Comparison of ENCODE assay signal across 20 cellular contexts in genomic region chr11:4882543-4882942, GRCh38. TPM values are rescaled to one million over a fixed set of nuclear protein-coding genes. Genes with fewer than 3 reads are reported as not detected.
DNase-seq lines count a peak whose midpoint lies in the region; ATAC-seq and TF ChIP-seq lines count a peak whose summit lies in the region.
"Had no signal": no experiment of that assay in that cellular context is flagged by ENCODE, and none has a peak within 500 bp of the region (broad histone marks: within the 10 kb centered on the region; RNA-seq: fewer than 3 reads in every experiment).

No MANE protein-coding gene starts in this region.

- peak; percentile 38 for DNase-seq in NCI-H1092 (lab: John Stamatoyannopoulos, UW)
- peak; percentile 77 for DNase-seq in NCI-H2029 treated with DMSO at 0.1 percent for 48 hours (lab: John Stamatoyannopoulos, UW)
- peak; percentile 88 for DNase-seq in NCI-H69 (lab: John Stamatoyannopoulos, UW)
- no peak for DNase-seq in nephron progenitor cell
- DNase-seq in NCI-H2171 (lab: John Stamatoyannopoulos, UW), result no peak
- DNase-seq in erythroblast (lab: John Stamatoyannopoulos, UW), result no peak
- no peak for DNase-seq in SK-N-SH
- DNase-seq: CD8-positive, alpha-beta T cell; DND-41; GM23248; MM.1S; NCI-H1105; NCI-H187 treated with DMSO at 0.1 percent for 48 hours; NCI-H526; SHP77 had no signal

- CTCF ChIA-PET in SK-N-SH (lab: Yijun Ruan, JAX), result no interaction called here

- POLR2A ChIA-PET in SK-N-SH (lab: Yijun Ruan, JAX), result no interaction called here

- H3K9me3 Mint-ChIP-seq in nephron progenitor cell, result no peaks in the 10 kb centered on the region
- H3K9me3 Mint-ChIP-seq: CD8-positive, alpha-beta T cell; T-helper 2 cell treated with Interferon-gamma antibody and Interleukin-4, amounts not matched to agents 5 μg/mL and 100 μg/mL, for 36 hours had no signal

- H3K36me3 ChIP-seq in SK-N-SH (replicated peaks in 1 of 2; ENCODE audit: control insufficient read depth in 1 of 2, insufficient read depth in 2 of 2, low read length in 1 of 2), result no peaks in the 10 kb centered on the region
- H3K36me3 ChIP-seq: BLaER1 treated with 17β-estradiol and CSF1 and Interleukin-3, amounts not matched to agents 10 nM and 100 nM; HAP-1 had no signal

- peak overlapping the region; percentile 90 for H3K27ac Mint-ChIP-seq in nephron progenitor cell
- H3K27ac Mint-ChIP-seq: CD8-positive, alpha-beta T cell; T-helper 2 cell treated with Interferon-gamma antibody and Interleukin-4, amounts not matched to agents 5 μg/mL and 100 μg/mL, for 36 hours had no signal

- H3K9me3 ChIP-seq in SK-N-SH, result no peaks in the 10 kb centered on the region
- H3K9me3 ChIP-seq: BLaER1 treated with 17β-estradiol and CSF1 and Interleukin-3, amounts not matched to agents 10 nM and 100 nM; HAP-1 had no signal

- H3K4me3 ChIP-seq in SK-N-SH (ENCODE audit: low read depth in 2 of 2, low read length in 1 of 2), result no peak overlapping the region
- H3K4me3 ChIP-seq: BLaER1 treated with 17β-estradiol and CSF1 and Interleukin-3, amounts not matched to agents 10 nM and 100 nM; GM23248; HAP-1; SK-N-MC had no signal

- H3K27me3 Mint-ChIP-seq in nephron progenitor cell (ENCODE audit: low read depth, poor library complexity), result peaks cover 2% of the 10 kb centered on the region

- TF ChIP-seq CTCF in nephron progenitor cell (IDR thresholded peaks at IDR 0.05) (no peak), SK-N-SH (IDR thresholded peaks at IDR 0.05) (no peak)

- H2AFZ ChIP-seq in SK-N-SH (ENCODE audit: low read depth), result no peak overlapping the region
- H2AFZ ChIP-seq: GM23248 had no signal

- H3K9me2 ChIP-seq in SK-N-SH, result no peaks in the 10 kb centered on the region

- H3F3A ChIP-seq in SK-N-SH (replicated peaks; ENCODE audit: insufficient read depth), result no peaks in the 10 kb centered on the region

- H3K36me3 Mint-ChIP-seq in nephron progenitor cell (ENCODE audit: low read depth), result no peaks in the 10 kb centered on the region
- H3K36me3 Mint-ChIP-seq: CD8-positive, alpha-beta T cell had no signal

- peak overlapping the region; percentile 23 for H3K4me3 Mint-ChIP-seq in nephron progenitor cell
- H3K4me3 Mint-ChIP-seq: CD8-positive, alpha-beta T cell; T-helper 2 cell treated with Interferon-gamma antibody and Interleukin-4, amounts not matched to agents 5 μg/mL and 100 μg/mL, for 36 hours had no signal

- H3K9ac ChIP-seq in SK-N-SH, result no peak overlapping the region
- H3K9ac ChIP-seq: BLaER1 treated with 17β-estradiol and CSF1 and Interleukin-3, amounts not matched to agents 10 nM and 100 nM; GM23248 had no signal

- peaks cover 65% of the 10 kb centered on the region for H3K4me1 Mint-ChIP-seq in nephron progenitor cell

- no peaks in the 10 kb centered on the region for H4K20me1 ChIP-seq in SK-N-SH (ENCODE audit: insufficient read depth)
- H4K20me1 ChIP-seq: BLaER1 treated with 17β-estradiol and CSF1 and Interleukin-3, amounts not matched to agents 10 nM and 100 nM had no signal

- WGBS in SK-N-SH (ENCODE audit: low lambda C conversion rate), result 1% methylated on average over 5 of the region's 5 CpGs

- no peaks in the 10 kb centered on the region for H3K27me3 ChIP-seq in SK-N-SH (ENCODE audit: insufficient read depth)
- H3K27me3 ChIP-seq: BLaER1 treated with 17β-estradiol and CSF1 and Interleukin-3, amounts not matched to agents 10 nM and 100 nM had no signal

- no peak for TF ChIP-seq POLR2A in erythroblast (IDR thresholded peaks at IDR 0.05; ENCODE audit: low read length)

- TF ChIP-seq EP300 in SK-N-SH (IDR thresholded peaks at IDR 0.05; ENCODE audit: borderline replicate concordance in 1 of 2, low read depth in 1 of 2, low read length in 1 of 2), result no peak

- no peak overlapping the region for H3K27ac ChIP-seq in SK-N-SH (ENCODE audit: low read depth in 2 of 2, low read length in 1 of 2)
- H3K27ac ChIP-seq: BLaER1 treated with 17β-estradiol and CSF1 and Interleukin-3, amounts not matched to agents 10 nM and 100 nM; GM23248; SK-N-MC had no signal

- no peak for ATAC-seq in GM18858 (IDR thresholded peaks at IDR 0.05; ENCODE audit: unreplicated experiment)
- ATAC-seq: CD8-positive, alpha-beta T cell had no signal

- no peak for TF ChIP-seq RAD21 in SK-N-SH (IDR thresholded peaks at IDR 0.05; ENCODE audit: low read length)

- H3K4me2 ChIP-seq in SK-N-SH, result no peak overlapping the region
- H3K4me2 ChIP-seq: BLaER1 treated with 17β-estradiol and CSF1 and Interleukin-3, amounts not matched to agents 10 nM and 100 nM had no signal

- H3K4me1 ChIP-seq in SK-N-SH (ENCODE audit: control insufficient read depth in 1 of 2, insufficient read depth in 2 of 2, low read depth in 1 of 2, low read length in 1 of 2), result no peaks in the 10 kb centered on the region
- H3K4me1 ChIP-seq: BLaER1 treated with 17β-estradiol and CSF1 and Interleukin-3, amounts not matched to agents 10 nM and 100 nM; HAP-1 had no signal

- H3K79me2 ChIP-seq in SK-N-SH (ENCODE audit: insufficient read depth), result no peaks in the 10 kb centered on the region

TF ChIP-seq in SK-N-SH, 30 proteins besides CTCF, POLR2A, EP300 and RAD21 (continues in another document):
- no peak for TF ChIP-seq TCF12 (IDR thresholded peaks at IDR 0.05)
- no peak for TF ChIP-seq SIN3A (IDR thresholded peaks at IDR 0.05; ENCODE audit: borderline replicate concordance, low read depth, low read length)
- TF ChIP-seq FOXJ3 (CRISPR knock-in tag; IDR thresholded peaks at IDR 0.05), result no peak
- TF ChIP-seq JUND (IDR thresholded peaks at IDR 0.05), result no peak
- no peak for TF ChIP-seq REST (IDR thresholded peaks at IDR 0.05; ENCODE audit: low read depth, low read length)
- no peak for TF ChIP-seq FOSL2 (IDR thresholded peaks at IDR 0.05; ENCODE audit: borderline replicate concordance, low read depth)
- TF ChIP-seq MEF2A (IDR thresholded peaks at IDR 0.05; ENCODE audit: borderline replicate concordance, low read depth), result no peak
- TF ChIP-seq RCOR1 (IDR thresholded peaks at IDR 0.05; ENCODE audit: low read length), result no peak
- TF ChIP-seq, protein P1, sequence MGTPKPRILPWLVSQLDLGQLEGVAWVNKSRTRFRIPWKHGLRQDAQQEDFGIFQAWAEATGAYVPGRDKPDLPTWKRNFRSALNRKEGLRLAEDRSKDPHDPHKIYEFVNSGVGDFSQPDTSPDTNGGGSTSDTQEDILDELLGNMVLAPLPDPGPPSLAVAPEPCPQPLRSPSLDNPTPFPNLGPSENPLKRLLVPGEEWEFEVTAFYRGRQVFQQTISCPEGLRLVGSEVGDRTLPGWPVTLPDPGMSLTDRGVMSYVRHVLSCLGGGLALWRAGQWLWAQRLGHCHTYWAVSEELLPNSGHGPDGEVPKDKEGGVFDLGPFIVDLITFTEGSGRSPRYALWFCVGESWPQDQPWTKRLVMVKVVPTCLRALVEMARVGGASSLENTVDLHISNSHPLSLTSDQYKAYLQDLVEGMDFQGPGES (IDR thresholded peaks at IDR 0.05; ENCODE audit: low read depth, low read length), result no peak
- no peak for TF ChIP-seq MXI1 (IDR thresholded peaks at IDR 0.05; ENCODE audit: low read depth, low read length)
- TF ChIP-seq MAX (IDR thresholded peaks at IDR 0.05; ENCODE audit: low read depth), result no peak

RNA-seq across cellular contexts. Expression of gene OR51T1, which starts 0.8 kb away (rescaled TPM):
- not detected in 2 replicates for polyA plus RNA-seq in SK-N-SH (2012; rRNA removed)
- not detected in 2 replicates for polyA plus RNA-seq in SK-N-SH (2012; cell fraction: cytosol; rRNA removed)
- polyA plus RNA-seq in SK-N-SH (2012; cell fraction: nucleus; rRNA removed), result not detected in 2 replicates
- polyA plus RNA-seq: GM23248 had no signal

RNA-seq across cellular contexts. Expression of gene OR51A7, which starts 21.0 kb away (rescaled TPM):
- not detected in 2 replicates for polyA plus RNA-seq in SK-N-SH (2012; rRNA removed)
- not detected in 2 replicates for polyA plus RNA-seq in SK-N-SH (2012; cell fraction: cytosol; rRNA removed)
- not detected in 2 replicates for polyA plus RNA-seq in SK-N-SH (2012; cell fraction: nucleus; rRNA removed)
- polyA plus RNA-seq: GM23248 had no signal

RNA-seq across cellular contexts. Expression of gene OR51S1, which starts 33.5 kb away (rescaled TPM):
- polyA plus RNA-seq in SK-N-SH (2012; rRNA removed), result not detected in 2 replicates
- polyA plus RNA-seq in SK-N-SH (2012; cell fraction: cytosol; rRNA removed), result not detected in 2 replicates
- not detected in 2 replicates for polyA plus RNA-seq in SK-N-SH (2012; cell fraction: nucleus; rRNA removed)
- polyA plus RNA-seq: GM23248 had no signal

RNA-seq across cellular contexts. Expression of gene OR51G2, which starts 36.6 kb away (rescaled TPM):
- not detected in 2 replicates for polyA plus RNA-seq in SK-N-SH (2012; rRNA removed)
- polyA plus RNA-seq in SK-N-SH (2012; cell fraction: cytosol; rRNA removed), result not detected in 2 replicates
- not detected in 2 replicates for polyA plus RNA-seq in SK-N-SH (2012; cell fraction: nucleus; rRNA removed)
- polyA plus RNA-seq: GM23248 had no signal

RNA-seq across cellular contexts. Expression of gene OR51G1, which starts 41.6 kb away (rescaled TPM):
- polyA plus RNA-seq in SK-N-SH (2012; rRNA removed), result not detected in 2 replicates
- polyA plus RNA-seq in SK-N-SH (2012; cell fraction: cytosol; rRNA removed), result not detected in 2 replicates
- polyA plus RNA-seq in SK-N-SH (2012; cell fraction: nucleus; rRNA removed), result not detected in 2 replicates
- polyA plus RNA-seq: GM23248 had no signal

Comparison
In these comparisons a context has a peak if more than half of its experiments do, and no peak if none do; other contexts are left out.
1. DNase-seq: peak in NCI-H1092 (single experiment), NCI-H2029 treated with DMSO at 0.1 percent for 48 hours (single experiment) and NCI-H69 (single experiment); none in nephron progenitor cell (single experiment), NCI-H2171 (single experiment), erythroblast (0 of 2) and SK-N-SH (single experiment).